In genomic region chr6:75526502-75527127, GRCh38 we compare ENCODE assay signal across 8 cellular contexts. TPM values are rescaled to one million over a fixed set of nuclear protein-coding genes. Genes with fewer than 3 reads are reported as not detected.
DNase-seq lines count a peak whose midpoint lies in the region; ATAC-seq and TF ChIP-seq lines count a peak whose summit lies in the region.

No MANE protein-coding gene starts in this region.

- H4K20me1 ChIP-seq in H9 (ENCODE audit: control insufficient read depth, insufficient read depth, insufficient read length) = no peaks in the 10 kb centered on the region

- intact Hi-C loops in adrenal gland (cut with DNase I) (loop anchor here (5.0 to 10.0 kb wide), 2 partner anchors 229 to 232 kb away; no protein-coding TSS in a partner anchor), left cardiac atrium (cut with DNase I) (loop anchor here (1.0 to 10.0 kb wide), 3 partner anchors 229 to 262 kb away; no protein-coding TSS in a partner anchor), sciatic nerve (cut with DNase I) (no loop called here)

- ATAC-seq in left cardiac atrium (peak; percentile 85 to 89), sciatic nerve (peak; percentile 86)

- no peaks in the 10 kb centered on the region for H3K4me1 ChIP-seq in H9 (ENCODE audit: insufficient read depth, low read length)
- H3K4me1 ChIP-seq in adrenal gland (replicated peaks in 1 of 2) = no peaks in the 10 kb centered on the region

- no CpG with 5 or more reads among the region's 4 CpGs for WGBS in H9 (ENCODE audit: extremely low coverage, insufficient read length, low lambda C conversion rate)
- WGBS in adrenal gland, 4 donors = 6 to 10% (median 9%) methylated on average over 4 of the region's 4 CpGs

- H3K23ac ChIP-seq in H9 (ENCODE audit: insufficient read length, low read depth, low read length) = no peak overlapping the region

- no peaks in the 10 kb centered on the region for H3K27me3 Mint-ChIP-seq in H9 (ENCODE audit: low read depth)

- no peak overlapping the region for H2AK5ac ChIP-seq in H9 (ENCODE audit: insufficient read length, low read length)

- H3K4me3 ChIP-seq in adrenal gland = no peak overlapping the region

- no peaks in the 10 kb centered on the region for H3K36me3 Mint-ChIP-seq in H9 (ENCODE audit: insufficient read depth in 1 of 3, low read depth in 3 of 3)

- peaks cover 0 to 3% of the 10 kb centered on the region in 2 experiments; a peak in 1 of 5 replicates for H3K9me3 Mint-ChIP-seq in H9

- no peak overlapping the region for H3K18ac ChIP-seq in H9 (ENCODE audit: insufficient read length, low read depth, low read length)

- H3K23me2 ChIP-seq in H9 (ENCODE audit: insufficient read length, low read depth, low read length, poor library complexity, severe bottlenecking) = no peaks in the 10 kb centered on the region

- no peak overlapping the region for H3K56ac ChIP-seq in H9 (ENCODE audit: insufficient read length, low read depth, low read length)

- no peak overlapping the region for H3T11ph ChIP-seq in H9 (ENCODE audit: low read length)

- no peak overlapping the region for H3K4ac ChIP-seq in H9 (ENCODE audit: low read depth, low read length)

- no peak overlapping the region for H3K27ac ChIP-seq in H9 (ENCODE audit: insufficient read length, low read depth, low read length)
- no peak overlapping the region for H3K27ac ChIP-seq in adrenal gland

- H2BK20ac ChIP-seq in H9 (ENCODE audit: low read depth, low read length, poor library complexity, severe bottlenecking) = no peak overlapping the region

- H3K36me3 ChIP-seq in adrenal gland (replicated peaks in 1 of 2) = no peaks in the 10 kb centered on the region

- peak; percentile 25 for DNase-seq in GF-D8 (lab: John Stamatoyannopoulos, UW)
- DNase-seq in H9 = peak; percentile 38
- peak; percentile 64 for DNase-seq in MV-4-11 (lab: John Stamatoyannopoulos, UW)
- peak; percentile 40 for DNase-seq in SKM-1 (lab: John Stamatoyannopoulos, UW; ENCODE audit: unreplicated experiment)
- DNase-seq in adrenal gland = peak; percentile 30 to 86 (median 61)
- DNase-seq in left cardiac atrium = peak; percentile 52
- DNase-seq in sciatic nerve (ENCODE audit: low spot score) = peak; percentile 71
- DNase-seq in occipital lobe (lab: John Stamatoyannopoulos, UW) = no peak

- H3K79me1 ChIP-seq in H9 (ENCODE audit: insufficient read depth, low read depth, low read length, poor library complexity, severe bottlenecking) = no peaks in the 10 kb centered on the region

- TF ChIP-seq CTCF in H9 (conservative IDR thresholded peaks at IDR 0.05) (peak; percentile 90), adrenal gland (IDR thresholded peaks at IDR 0.05) (peak in 5 of 6 experiments; percentile 72 to 86 (median 84))

- no peak overlapping the region for H4K91ac ChIP-seq in H9 (ENCODE audit: insufficient read length, low read depth, low read length)

- H2BK5ac ChIP-seq in H9 (ENCODE audit: insufficient read length, low read length) = no peak overlapping the region

- no peak overlapping the region for H3K4me3 Mint-ChIP-seq in H9

- H4K8ac ChIP-seq in H9 (replicated peaks; ENCODE audit: insufficient read length, low read depth, low read length) = no peak overlapping the region

- H3K14ac ChIP-seq in H9 (ENCODE audit: insufficient read depth, low read length) = no peak overlapping the region

- no peak overlapping the region for H4K5ac ChIP-seq in H9 (ENCODE audit: insufficient read length, low read depth, low read length)

- H2BK120ac ChIP-seq in H9 (ENCODE audit: low read depth, low read length, poor library complexity, severe bottlenecking) = no peak overlapping the region

- H2BK12ac ChIP-seq in H9 (ENCODE audit: insufficient read length, low read depth, low read length) = no peak overlapping the region

- peaks cover 0 to 9% of the 10 kb centered on the region in 2 experiments; a peak in 1 of 4 replicates for H3K4me1 Mint-ChIP-seq in H9

- no peak overlapping the region for H3K9ac ChIP-seq in H9 (ENCODE audit: extremely low read depth, insufficient read length, low read length)

- H3K27me3 ChIP-seq in H9 (ENCODE audit: insufficient read depth, low read length) (no peaks in the 10 kb centered on the region), adrenal gland (no peaks in the 10 kb centered on the region)

- H2BK15ac ChIP-seq in H9 (ENCODE audit: low read depth, low read length) = no peak overlapping the region

- no peak overlapping the region for H3K27ac Mint-ChIP-seq in H9

- H2AFZ ChIP-seq in H9 (ENCODE audit: low read length) = no peak overlapping the region

- no peaks in the 10 kb centered on the region for H3K9me3 ChIP-seq in H9 (ENCODE audit: control insufficient read depth, low read depth, low read length)
- no peaks in the 10 kb centered on the region for H3K9me3 ChIP-seq in adrenal gland (replicated peaks in 1 of 3)

- H3K79me2 ChIP-seq in H9 (ENCODE audit: insufficient read depth, low read length) = no peaks in the 10 kb centered on the region

- no peak overlapping the region for H3K4me2 ChIP-seq in H9 (ENCODE audit: insufficient read depth, insufficient read length, low read length)

- no peak for TF ChIP-seq POLR2A in adrenal gland (IDR thresholded peaks at IDR 0.05)

RNA-seq across cellular contexts. Expression of gene FILIP1, which starts 33.0 kb away (rescaled TPM):
- total RNA-seq in H9 (2021) (8.6 and 10.5 TPM in 2 replicates), adrenal gland (1 to 10 TPM; 1.5 to 3.3 (median 2.5) TPM), left cardiac atrium (10 to 100 TPM; 85.8 to 86.3 TPM), sciatic nerve (40.2 TPM), occipital lobe (4.5 TPM)
- 1 to 10 TPM in 2 of 3 donors, under 1 TPM in 1; 0.94 to 2.5 (median 1.9) TPM for polyA plus RNA-seq in adrenal gland
